In the genomic region with DNA sequence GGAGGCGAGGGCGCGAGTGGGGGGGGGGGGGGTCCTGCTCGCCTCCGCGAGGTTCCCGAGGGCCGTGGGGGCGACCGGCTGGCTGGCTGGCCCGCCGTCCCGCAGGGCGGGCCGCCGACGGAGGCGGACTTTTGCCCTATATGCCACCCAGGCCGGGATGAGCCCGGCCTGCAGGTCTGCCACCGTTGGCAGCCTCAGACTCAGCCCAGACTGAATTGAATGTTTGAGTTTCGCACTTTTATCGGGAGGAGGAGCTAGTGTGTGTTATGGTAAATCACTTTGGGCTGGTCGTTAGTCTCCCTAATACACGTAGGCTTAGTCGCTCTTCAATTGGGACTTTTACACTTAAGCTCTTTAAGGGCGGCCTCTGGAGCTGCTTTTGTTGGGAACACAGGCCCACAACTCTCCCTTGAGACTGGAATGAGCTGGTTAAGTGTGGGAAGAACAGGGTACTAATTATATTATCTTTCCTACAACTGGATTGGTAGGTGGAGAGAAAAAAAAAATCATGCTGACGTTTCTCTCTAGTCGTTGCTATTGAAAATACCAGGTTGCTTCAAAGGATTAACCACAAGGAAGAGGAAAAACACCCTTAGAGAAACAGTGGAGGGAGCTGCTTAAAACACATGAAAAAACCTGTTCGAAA, we compare ENCODE assay signal across 1 cellular context.
TF ChIP-seq lines count a peak whose summit lies in the region.

No MANE protein-coding gene starts in this region.

TF ChIP-seq in HEK293, 187 proteins besides CTCF, POLR2A, EP300 and RAD21 (continued from another document and continues in another):
- peak; percentile 58; the same call in 1 of the 2 replicates for TF ChIP-seq INSM2 (tag by site-specific recombination; IDR thresholded peaks at IDR 0.05)
- no peak for TF ChIP-seq ZNF701 (tag by site-specific recombination; IDR thresholded peaks at IDR 0.05)
- TF ChIP-seq ZNF560 (tag by site-specific recombination; IDR thresholded peaks at IDR 0.05; ENCODE audit: borderline replicate concordance): no peak
- TF ChIP-seq ZNF423 (tag by site-specific recombination; IDR thresholded peaks at IDR 0.05): no peak
- TF ChIP-seq MZF1 (tag by site-specific recombination; IDR thresholded peaks at IDR 0.05; ENCODE audit: borderline replicate concordance): no peak
- TF ChIP-seq ZNF184 (tag by site-specific recombination; IDR thresholded peaks at IDR 0.05): peak; percentile 30
- peak; percentile 94 for TF ChIP-seq ZFHX2 (tag by site-specific recombination; conservative IDR thresholded peaks at IDR 0.05)
- TF ChIP-seq ZSCAN5A (tag by site-specific recombination; IDR thresholded peaks at IDR 0.05): no peak
- TF ChIP-seq ZNF654 (tag by site-specific recombination; IDR thresholded peaks at IDR 0.05; ENCODE audit: low read depth): no peak
- TF ChIP-seq ZSCAN16 (tag by site-specific recombination; IDR thresholded peaks at IDR 0.05): no peak
- TF ChIP-seq ZNF239 (tag by site-specific recombination; IDR thresholded peaks at IDR 0.05): no peak
- peak; percentile 92 for TF ChIP-seq ZEB2 (tag by site-specific recombination; IDR thresholded peaks at IDR 0.05)
- TF ChIP-seq ZNF274 (IDR thresholded peaks at IDR 0.05; ENCODE audit: low read length): no peak
- TF ChIP-seq ZNF274 (tag by site-specific recombination; IDR thresholded peaks at IDR 0.05; ENCODE audit: borderline replicate concordance): no peak
- no peak for TF ChIP-seq ZNF138 (tag by site-specific recombination; IDR thresholded peaks at IDR 0.05; ENCODE audit: borderline replicate concordance)
- TF ChIP-seq ZXDB (tag by site-specific recombination; IDR thresholded peaks at IDR 0.05): peak; percentile 68
- TF ChIP-seq PRDM10 (tag by site-specific recombination; IDR thresholded peaks at IDR 0.05): no peak
- TF ChIP-seq ZBTB1 (tag by site-specific recombination; IDR thresholded peaks at IDR 0.05): no peak
- TF ChIP-seq, protein P1, sequence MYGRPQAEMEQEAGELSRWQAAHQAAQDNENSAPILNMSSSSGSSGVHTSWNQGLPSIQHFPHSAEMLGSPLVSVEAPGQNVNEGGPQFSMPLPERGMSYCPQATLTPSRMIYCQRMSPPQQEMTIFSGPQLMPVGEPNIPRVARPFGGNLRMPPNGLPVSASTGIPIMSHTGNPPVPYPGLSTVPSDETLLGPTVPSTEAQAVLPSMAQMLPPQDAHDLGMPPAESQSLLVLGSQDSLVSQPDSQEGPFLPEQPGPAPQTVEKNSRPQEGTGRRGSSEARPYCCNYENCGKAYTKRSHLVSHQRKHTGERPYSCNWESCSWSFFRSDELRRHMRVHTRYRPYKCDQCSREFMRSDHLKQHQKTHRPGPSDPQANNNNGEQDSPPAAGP (tag by site-specific recombination; IDR thresholded peaks at IDR 0.05): no peak; the same call in none of the 2 replicates
- no peak; the same call in 1 of the 2 replicates for TF ChIP-seq ZNF639 (tag by site-specific recombination; IDR thresholded peaks at IDR 0.05)
- TF ChIP-seq ZNF514 (tag by site-specific recombination; IDR thresholded peaks at IDR 0.05): no peak
- no peak for TF ChIP-seq ZNF214 (tag by site-specific recombination; IDR thresholded peaks at IDR 0.05; ENCODE audit: borderline replicate concordance)
- TF ChIP-seq ZNF626 (tag by site-specific recombination; IDR thresholded peaks at IDR 0.05): 0 out of 2 replicates have a peak, but pooled peaks have one; percentile 0
- no peak for TF ChIP-seq ZNF157 (tag by site-specific recombination; IDR thresholded peaks at IDR 0.05)
- TF ChIP-seq SCRT1 (tag by site-specific recombination; IDR thresholded peaks at IDR 0.05; ENCODE audit: borderline replicate concordance): no peak
- TF ChIP-seq ZIC2 (tag by site-specific recombination; IDR thresholded peaks at IDR 0.05): no peak; the same call in 1 of the 2 replicates
- TF ChIP-seq IKZF3 (tag by site-specific recombination; IDR thresholded peaks at IDR 0.05): no peak
- TF ChIP-seq, protein P2, sequence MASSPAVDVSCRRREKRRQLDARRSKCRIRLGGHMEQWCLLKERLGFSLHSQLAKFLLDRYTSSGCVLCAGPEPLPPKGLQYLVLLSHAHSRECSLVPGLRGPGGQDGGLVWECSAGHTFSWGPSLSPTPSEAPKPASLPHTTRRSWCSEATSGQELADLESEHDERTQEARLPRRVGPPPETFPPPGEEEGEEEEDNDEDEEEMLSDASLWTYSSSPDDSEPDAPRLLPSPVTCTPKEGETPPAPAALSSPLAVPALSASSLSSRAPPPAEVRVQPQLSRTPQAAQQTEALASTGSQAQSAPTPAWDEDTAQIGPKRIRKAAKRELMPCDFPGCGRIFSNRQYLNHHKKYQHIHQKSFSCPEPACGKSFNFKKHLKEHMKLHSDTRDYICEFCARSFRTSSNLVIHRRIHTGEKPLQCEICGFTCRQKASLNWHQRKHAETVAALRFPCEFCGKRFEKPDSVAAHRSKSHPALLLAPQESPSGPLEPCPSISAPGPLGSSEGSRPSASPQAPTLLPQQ (tag by site-specific recombination; IDR thresholded peaks at IDR 0.05): peak; percentile 78
- no peak for TF ChIP-seq ZNF175 (tag by site-specific recombination; IDR thresholded peaks at IDR 0.05)
- no peak; the same call in 1 of the 2 replicates for TF ChIP-seq ZNF610 (tag by site-specific recombination; IDR thresholded peaks at IDR 0.05; ENCODE audit: borderline replicate concordance)
- TF ChIP-seq ZNF16 (tag by site-specific recombination; IDR thresholded peaks at IDR 0.05; ENCODE audit: low read depth): no peak
- TF ChIP-seq ZNF791 (tag by site-specific recombination; IDR thresholded peaks at IDR 0.05): 0 out of 2 replicates have a peak, but pooled peaks have one; percentile 17
- peak; percentile 78 for TF ChIP-seq SP3 (tag by site-specific recombination; IDR thresholded peaks at IDR 0.05)
- TF ChIP-seq HOXC10 (CRISPR knock-in tag; IDR thresholded peaks at IDR 0.05): no peak
- no peak for TF ChIP-seq SALL2 (tag by site-specific recombination; IDR thresholded peaks at IDR 0.05; ENCODE audit: borderline replicate concordance)
- no peak for TF ChIP-seq ZNF140 (tag by site-specific recombination; IDR thresholded peaks at IDR 0.05)
- peak; percentile 34; the same call in 1 of the 2 replicates for TF ChIP-seq ZBTB21 (tag by site-specific recombination; IDR thresholded peaks at IDR 0.05)
- TF ChIP-seq ZNF555 (tag by site-specific recombination; conservative IDR thresholded peaks at IDR 0.05): no peak
- peak; percentile 55 for TF ChIP-seq FEZF1 (tag by site-specific recombination; IDR thresholded peaks at IDR 0.05)
- TF ChIP-seq ZNF426 (tag by site-specific recombination; IDR thresholded peaks at IDR 0.05): no peak
- no peak for TF ChIP-seq SETDB1 (IDR thresholded peaks at IDR 0.05; ENCODE audit: insufficient read length, low read length)
- TF ChIP-seq, protein P3, sequence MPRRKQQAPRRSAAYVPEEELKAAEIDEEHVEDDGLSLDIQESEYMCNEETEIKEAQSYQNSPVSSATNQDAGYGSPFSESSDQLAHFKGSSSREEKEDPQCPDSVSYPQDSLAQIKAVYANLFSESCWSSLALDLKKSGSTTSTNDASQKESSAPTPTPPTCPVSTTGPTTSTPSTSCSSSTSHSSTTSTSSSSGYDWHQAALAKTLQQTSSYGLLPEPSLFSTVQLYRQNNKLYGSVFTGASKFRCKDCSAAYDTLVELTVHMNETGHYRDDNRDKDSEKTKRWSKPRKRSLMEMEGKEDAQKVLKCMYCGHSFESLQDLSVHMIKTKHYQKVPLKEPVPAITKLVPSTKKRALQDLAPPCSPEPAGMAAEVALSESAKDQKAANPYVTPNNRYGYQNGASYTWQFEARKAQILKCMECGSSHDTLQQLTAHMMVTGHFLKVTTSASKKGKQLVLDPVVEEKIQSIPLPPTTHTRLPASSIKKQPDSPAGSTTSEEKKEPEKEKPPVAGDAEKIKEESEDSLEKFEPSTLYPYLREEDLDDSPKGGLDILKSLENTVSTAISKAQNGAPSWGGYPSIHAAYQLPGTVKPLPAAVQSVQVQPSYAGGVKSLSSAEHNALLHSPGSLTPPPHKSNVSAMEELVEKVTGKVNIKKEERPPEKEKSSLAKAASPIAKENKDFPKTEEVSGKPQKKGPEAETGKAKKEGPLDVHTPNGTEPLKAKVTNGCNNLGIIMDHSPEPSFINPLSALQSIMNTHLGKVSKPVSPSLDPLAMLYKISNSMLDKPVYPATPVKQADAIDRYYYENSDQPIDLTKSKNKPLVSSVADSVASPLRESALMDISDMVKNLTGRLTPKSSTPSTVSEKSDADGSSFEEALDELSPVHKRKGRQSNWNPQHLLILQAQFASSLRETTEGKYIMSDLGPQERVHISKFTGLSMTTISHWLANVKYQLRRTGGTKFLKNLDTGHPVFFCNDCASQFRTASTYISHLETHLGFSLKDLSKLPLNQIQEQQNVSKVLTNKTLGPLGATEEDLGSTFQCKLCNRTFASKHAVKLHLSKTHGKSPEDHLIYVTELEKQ (tag by site-specific recombination; IDR thresholded peaks at IDR 0.05; ENCODE audit: borderline replicate concordance): no peak
- no peak for TF ChIP-seq ZNF114 (tag by site-specific recombination; IDR thresholded peaks at IDR 0.05)
- no peak for TF ChIP-seq GLI2 (tag by site-specific recombination; IDR thresholded peaks at IDR 0.05; ENCODE audit: borderline replicate concordance, low read depth)
- TF ChIP-seq, protein P4, sequence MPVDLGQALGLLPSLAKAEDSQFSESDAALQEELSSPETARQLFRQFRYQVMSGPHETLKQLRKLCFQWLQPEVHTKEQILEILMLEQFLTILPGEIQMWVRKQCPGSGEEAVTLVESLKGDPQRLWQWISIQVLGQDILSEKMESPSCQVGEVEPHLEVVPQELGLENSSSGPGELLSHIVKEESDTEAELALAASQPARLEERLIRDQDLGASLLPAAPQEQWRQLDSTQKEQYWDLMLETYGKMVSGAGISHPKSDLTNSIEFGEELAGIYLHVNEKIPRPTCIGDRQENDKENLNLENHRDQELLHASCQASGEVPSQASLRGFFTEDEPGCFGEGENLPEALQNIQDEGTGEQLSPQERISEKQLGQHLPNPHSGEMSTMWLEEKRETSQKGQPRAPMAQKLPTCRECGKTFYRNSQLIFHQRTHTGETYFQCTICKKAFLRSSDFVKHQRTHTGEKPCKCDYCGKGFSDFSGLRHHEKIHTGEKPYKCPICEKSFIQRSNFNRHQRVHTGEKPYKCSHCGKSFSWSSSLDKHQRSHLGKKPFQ (tag by site-specific recombination; IDR thresholded peaks at IDR 0.05): peak; percentile 17; the same call in 1 of the 2 replicates
- no peak for TF ChIP-seq KLF9 (tag by site-specific recombination; IDR thresholded peaks at IDR 0.05; ENCODE audit: low read depth)
- no peak for TF ChIP-seq ZNF837 (tag by site-specific recombination; IDR thresholded peaks at IDR 0.05)
- no peak for TF ChIP-seq GFI1B (tag by site-specific recombination; IDR thresholded peaks at IDR 0.05)
